13 cellular contexts compared by ENCODE assay signal in the genomic region with DNA sequence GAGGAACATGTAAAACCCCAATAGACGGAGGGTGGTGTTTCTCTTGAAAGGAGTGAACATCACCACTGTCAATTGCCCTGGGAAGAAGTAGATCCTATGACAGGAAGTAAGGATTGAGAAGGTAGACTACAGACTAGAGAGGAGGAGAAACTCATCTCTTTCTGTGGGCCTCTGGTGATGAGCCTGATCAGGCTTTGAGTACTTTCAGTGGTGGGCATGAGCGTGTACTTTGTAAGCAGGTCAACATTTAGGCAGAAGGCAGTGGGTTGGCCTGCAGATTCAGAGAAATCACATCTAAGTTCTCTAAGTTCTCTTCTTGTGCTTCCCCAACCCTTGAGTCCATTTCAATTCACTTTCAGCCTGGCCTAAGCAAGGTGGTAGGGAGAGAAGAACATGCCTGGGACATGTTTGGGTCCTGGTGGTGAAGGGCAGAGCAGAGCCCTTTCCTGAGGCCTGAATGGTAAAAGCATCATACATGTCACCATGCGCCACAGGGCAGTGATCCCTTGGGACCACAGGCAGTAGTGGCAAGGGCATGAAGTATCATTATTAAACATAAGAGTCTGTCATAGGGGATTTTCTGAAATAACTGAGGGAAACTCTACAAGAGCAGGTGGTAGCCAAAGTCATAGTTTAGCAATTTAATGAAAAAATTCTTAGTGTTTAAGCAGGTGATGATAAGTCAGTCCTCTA.
DNase-seq lines count a peak whose midpoint lies in the region; ATAC-seq and TF ChIP-seq lines count a peak whose summit lies in the region.
"Had no signal": no experiment of that assay in that cellular context is flagged by ENCODE, and none has a peak within 500 bp of the region (broad histone marks: within the 10 kb centered on the region; RNA-seq: fewer than 3 reads in every experiment).

No MANE protein-coding gene starts in this region.

- H3K36me3 ChIP-seq in MM.1S (replicated peaks; ENCODE audit: insufficient read depth, low read length), result no peaks in the 10 kb centered on the region
- H3K36me3 ChIP-seq: thoracic aorta, WERI-Rb-1 had no signal

- no peaks in the 10 kb centered on the region for H3K9me3 ChIP-seq in MM.1S (replicated peaks; ENCODE audit: insufficient read depth, low read length)
- H3K9me3 ChIP-seq: thoracic aorta had no signal

- H3K4me2 ChIP-seq in MM.1S (ENCODE audit: low read depth, low read length), result no peak overlapping the region

- no peak overlapping the region for H3K4me3 ChIP-seq in MM.1S (ENCODE audit: low read length)
- H3K4me3 ChIP-seq: thoracic aorta had no signal

- no peaks in the 10 kb centered on the region for H3K27me3 ChIP-seq in MM.1S (replicated peaks; ENCODE audit: insufficient read depth, low read length)

- H3K27me3 Mint-ChIP-seq in stimulated activated naive CD8-positive, alpha-beta T cell treated with anti-CD3 and anti-CD28 coated beads, Interleukin-15, amount 100 ng/mL, for 72 hours, result peaks cover 7% of the 10 kb centered on the region

- ATAC-seq in stimulated activated naive CD8-positive, alpha-beta T cell treated with anti-CD3 and anti-CD28 coated beads, Interleukin-15, Interleukin-2, amounts not matched to agents 100 U/mL and 50 U/mL, for 24 hours, result peak; percentile 32
- ATAC-seq in stimulated activated naive CD8-positive, alpha-beta T cell treated with anti-CD3 and anti-CD28 coated beads, Interleukin-15, amount 100 ng/mL, for 72 hours, result no peak
- ATAC-seq in GM21717 (IDR thresholded peaks at IDR 0.05; ENCODE audit: unreplicated experiment), result peak; percentile 63
- peak; percentile 69 for ATAC-seq in HG03442 (IDR thresholded peaks at IDR 0.05; ENCODE audit: unreplicated experiment)

- no peaks in the 10 kb centered on the region for H3F3A ChIP-seq in MM.1S (ENCODE audit: insufficient read depth, low read length)

- DNase-seq in stimulated activated naive CD8-positive, alpha-beta T cell treated with anti-CD3 and anti-CD28 coated beads, Interleukin-15, Interleukin-2, amounts not matched to agents 100 U/mL and 50 U/mL, for 24 hours, result no peak
- DNase-seq in stimulated activated naive CD8-positive, alpha-beta T cell treated with anti-CD3 and anti-CD28 coated beads, Interleukin-15, amount 100 ng/mL, for 72 hours, result no peak
- DNase-seq in MM.1S (no peak), NCI-H1105 treated with DMSO at 0.1 percent for 48 hours (lab: John Stamatoyannopoulos, UW) (no peak), CD1c-positive myeloid dendritic cell (ENCODE audit: extremely low spot score) (no peak), NCI-H2171 (lab: John Stamatoyannopoulos, UW) (no peak)
- DNase-seq: posterior cingulate gyrus, Right ventricle myocardium superior, WERI-Rb-1 had no signal

- no peaks in the 10 kb centered on the region for H3K79me2 ChIP-seq in MM.1S (ENCODE audit: low read length)

- H4K20me1 ChIP-seq in MM.1S (ENCODE audit: insufficient read depth, low read length), result no peaks in the 10 kb centered on the region

- H3K27ac Mint-ChIP-seq in stimulated activated naive CD8-positive, alpha-beta T cell treated with anti-CD3 and anti-CD28 coated beads, Interleukin-15, amount 100 ng/mL, for 72 hours, result peak overlapping the region in 1 of 2 donors; percentile 74

- H2AFZ ChIP-seq in MM.1S (ENCODE audit: low read length), result no peak overlapping the region

- H3K4me1 Mint-ChIP-seq in stimulated activated naive CD8-positive, alpha-beta T cell treated with anti-CD3 and anti-CD28 coated beads, Interleukin-15, amount 100 ng/mL, for 72 hours, result no peaks in the 10 kb centered on the region

- H3K9me2 ChIP-seq in MM.1S (replicated peaks; ENCODE audit: insufficient read depth, low read length), result no peaks in the 10 kb centered on the region

- H3K27ac ChIP-seq in MM.1S (ENCODE audit: low read length), result no peak overlapping the region
- H3K27ac ChIP-seq: epithelial cell of prostate, thoracic aorta, WERI-Rb-1 had no signal

- no peak overlapping the region for H3K4me3 Mint-ChIP-seq in stimulated activated naive CD8-positive, alpha-beta T cell treated with anti-CD3 and anti-CD28 coated beads, Interleukin-15, amount 100 ng/mL, for 72 hours

- H3K9ac ChIP-seq in MM.1S (ENCODE audit: low read length), result no peak overlapping the region

- TF ChIP-seq CTCF in MM.1S (IDR thresholded peaks at IDR 0.05; ENCODE audit: low read length), result no peak

- H3K4me1 ChIP-seq in MM.1S (ENCODE audit: low read length), result no peaks in the 10 kb centered on the region

- H3K9me3 Mint-ChIP-seq in stimulated activated naive CD8-positive, alpha-beta T cell treated with anti-CD3 and anti-CD28 coated beads, Interleukin-15, amount 100 ng/mL, for 72 hours, result no peaks in the 10 kb centered on the region
